13 cellular contexts compared by ENCODE assay signal in genomic region chr2:26652361-26653041, GRCh38. TPM values are rescaled to one million over a fixed set of nuclear protein-coding genes. Genes with fewer than 3 reads are reported as not detected.
DNase-seq lines count a peak whose midpoint lies in the region; ATAC-seq and TF ChIP-seq lines count a peak whose summit lies in the region.
"Had no signal": no experiment of that assay in that cellular context is flagged by ENCODE, and none has a peak within 500 bp of the region (broad histone marks: within the 10 kb centered on the region; RNA-seq: fewer than 3 reads in every experiment).

No MANE protein-coding gene starts in this region.

- DNase-seq in BE2C = peak; percentile 75
- DNase-seq in SK-N-SH = peak; percentile 92
- peak; percentile 14 to 42 for DNase-seq in foreskin fibroblast
- peak; percentile 76 for DNase-seq in sigmoid colon
- no peak for DNase-seq in activated naive CD8-positive, alpha-beta T cell treated with anti-CD3 and anti-CD28 coated beads, Interleukin-2, amount 50 U/mL, for 24 hours
- no peak for DNase-seq in stimulated activated CD4-positive, alpha-beta T cell treated with anti-CD3 and anti-CD28 coated beads, Interleukin-15, amount 100 ng/mL, for 24 hours
- DNase-seq in NCI-H1105 treated with DMSO at 0.1 percent for 48 hours (lab: John Stamatoyannopoulos, UW) = no peak
- DNase-seq: activated T-cell treated with anti-CD3 and anti-CD28 coated beads, Interleukin-2, amount 50 U/mL, for 72 hours; heart left ventricle; NCI-H1436 had no signal

- H3F3A ChIP-seq in SK-N-SH (replicated peaks; ENCODE audit: insufficient read depth) = no peaks in the 10 kb centered on the region

- H3K27me3 ChIP-seq in BE2C = no peaks in the 10 kb centered on the region
- peaks cover 17% of the 10 kb centered on the region; the same call in 1 of the 2 replicates for H3K27me3 ChIP-seq in SK-N-SH (ENCODE audit: insufficient read depth)
- peaks cover 0 to under 1% (median 0%) of the 10 kb centered on the region in 3 donors for H3K27me3 ChIP-seq in sigmoid colon

- no peak for TF ChIP-seq POLR2A in sigmoid colon (IDR thresholded peaks at IDR 0.05)

- CTCF ChIA-PET in SK-N-SH (lab: Yijun Ruan, JAX) = interaction anchor here (2.6 to 3.9 kb wide), 2 partner anchors 46 to 93 kb away, joined by 10 to 13 read pairs; no protein-coding TSS in a partner anchor

- no peak for TF ChIP-seq CTCF in BE2C (IDR thresholded peaks at IDR 0.05; ENCODE audit: low read depth, low read length)
- TF ChIP-seq CTCF in SK-N-SH (IDR thresholded peaks at IDR 0.05) = no peak
- TF ChIP-seq CTCF in foreskin fibroblast (IDR thresholded peaks at IDR 0.05; ENCODE audit: low read depth, low read length) = no peak
- no peak for TF ChIP-seq CTCF in sigmoid colon (IDR thresholded peaks at IDR 0.05)

- H3K27ac ChIP-seq in SK-N-SH (ENCODE audit: low read depth in 2 of 2, low read length in 1 of 2) (peak overlapping the region in 1 of 2 experiments; percentile 82; a peak in 2 of 4 replicates), sigmoid colon (peak overlapping the region; percentile 51 to 68 (median 58))

- H3K27me3 Mint-ChIP-seq in activated naive CD8-positive, alpha-beta T cell treated with anti-CD3 and anti-CD28 coated beads, Interleukin-2, amount 50 U/mL, for 24 hours = peaks cover 12% of the 10 kb centered on the region

- H4K20me1 ChIP-seq in SK-N-SH (ENCODE audit: insufficient read depth) = no peaks in the 10 kb centered on the region

- no peaks in the 10 kb centered on the region for H3K79me2 ChIP-seq in SK-N-SH (ENCODE audit: insufficient read depth)

- H3K4me2 ChIP-seq in SK-N-SH = no peak overlapping the region

- H3K9me3 ChIP-seq in BE2C (peaks cover 4% of the 10 kb centered on the region; the same call in 1 of the 2 replicates), SK-N-SH (no peaks in the 10 kb centered on the region), sigmoid colon (no peaks in the 10 kb centered on the region)
- H3K9me3 ChIP-seq: heart left ventricle had no signal

- H3K36me3 ChIP-seq in BE2C (no peaks in the 10 kb centered on the region), SK-N-SH (replicated peaks in 1 of 2; ENCODE audit: control insufficient read depth in 1 of 2, insufficient read depth in 2 of 2, low read length in 1 of 2) (no peaks in the 10 kb centered on the region), sigmoid colon (no peaks in the 10 kb centered on the region)
- H3K36me3 ChIP-seq: heart left ventricle had no signal

- H3K9ac ChIP-seq in SK-N-SH = no peak overlapping the region

- no peak; a peak in 1 of 4 replicates for TF ChIP-seq EP300 in SK-N-SH (IDR thresholded peaks at IDR 0.05; ENCODE audit: borderline replicate concordance in 1 of 2, low read depth in 1 of 2, low read length in 1 of 2)
- peak in 2 of 4 donors; percentile 3 to 57 for TF ChIP-seq EP300 in sigmoid colon (IDR thresholded peaks at IDR 0.05)

- no peak for TF ChIP-seq RAD21 in SK-N-SH (IDR thresholded peaks at IDR 0.05; ENCODE audit: low read length)

- H3K36me3 Mint-ChIP-seq in activated naive CD8-positive, alpha-beta T cell treated with anti-CD3 and anti-CD28 coated beads, Interleukin-2, amount 50 U/mL, for 24 hours (ENCODE audit: low read depth) = no peaks in the 10 kb centered on the region

- no peak overlapping the region for H3K4me3 Mint-ChIP-seq in activated naive CD8-positive, alpha-beta T cell treated with anti-CD3 and anti-CD28 coated beads, Interleukin-2, amount 50 U/mL, for 24 hours
- H3K4me3 Mint-ChIP-seq: activated T-cell treated with anti-CD3 and anti-CD28 coated beads, Interleukin-2, amount 50 U/mL, for 72 hours; central memory CD8-positive, alpha-beta T cell; memory B cell had no signal

- intact Hi-C loops in sigmoid colon (cut with DNase I) = no loop called here

- H3K4me1 ChIP-seq in BE2C = peaks cover 11% of the 10 kb centered on the region
- peaks cover 0 to 32% of the 10 kb centered on the region in 2 experiments; a peak in 2 of 4 replicates for H3K4me1 ChIP-seq in SK-N-SH (ENCODE audit: control insufficient read depth in 1 of 2, insufficient read depth in 2 of 2, low read depth in 1 of 2, low read length in 1 of 2)
- peaks cover 0 to 8% (median 3%) of the 10 kb centered on the region in 4 donors for H3K4me1 ChIP-seq in sigmoid colon
- H3K4me1 ChIP-seq: heart left ventricle had no signal

- no peaks in the 10 kb centered on the region for H3K4me1 Mint-ChIP-seq in activated naive CD8-positive, alpha-beta T cell treated with anti-CD3 and anti-CD28 coated beads, Interleukin-2, amount 50 U/mL, for 24 hours
- H3K4me1 Mint-ChIP-seq: central memory CD8-positive, alpha-beta T cell; memory B cell had no signal

- no peak overlapping the region for H3K4me3 ChIP-seq in BE2C (ENCODE audit: low read depth, low read length)
- no peak overlapping the region for H3K4me3 ChIP-seq in SK-N-SH (ENCODE audit: low read depth in 2 of 2, low read length in 1 of 2)
- H3K4me3 ChIP-seq in foreskin fibroblast (ENCODE audit: low read depth in 1 of 2, low read length in 2 of 2) = no peak overlapping the region
- H3K4me3 ChIP-seq in sigmoid colon = no peak overlapping the region
- H3K4me3 ChIP-seq: heart left ventricle had no signal

- POLR2A ChIA-PET in SK-N-SH (lab: Yijun Ruan, JAX) = no interaction called here

- no peaks in the 10 kb centered on the region for H3K9me2 ChIP-seq in SK-N-SH

- no peak for ATAC-seq in activated naive CD8-positive, alpha-beta T cell treated with anti-CD3 and anti-CD28 coated beads, Interleukin-2, amount 50 U/mL, for 24 hours
- no peak for ATAC-seq in HG02840 (IDR thresholded peaks at IDR 0.05; ENCODE audit: low FRiP score, unreplicated experiment)
- ATAC-seq: activated T-cell treated with anti-CD3 and anti-CD28 coated beads, Interleukin-2, amount 50 U/mL, for 72 hours; heart left ventricle had no signal

- no peaks in the 10 kb centered on the region for H3K9me3 Mint-ChIP-seq in activated naive CD8-positive, alpha-beta T cell treated with anti-CD3 and anti-CD28 coated beads, Interleukin-2, amount 50 U/mL, for 24 hours
- H3K9me3 Mint-ChIP-seq: activated T-cell treated with anti-CD3 and anti-CD28 coated beads, Interleukin-2, amount 50 U/mL, for 72 hours; central memory CD8-positive, alpha-beta T cell had no signal

- no peak overlapping the region for H3K27ac Mint-ChIP-seq in activated naive CD8-positive, alpha-beta T cell treated with anti-CD3 and anti-CD28 coated beads, Interleukin-2, amount 50 U/mL, for 24 hours
- H3K27ac Mint-ChIP-seq: activated T-cell treated with anti-CD3 and anti-CD28 coated beads, Interleukin-2, amount 50 U/mL, for 72 hours; memory B cell had no signal

- no peak overlapping the region for H2AFZ ChIP-seq in SK-N-SH (ENCODE audit: low read depth)

- 56% methylated on average over 10 of the region's 12 CpGs for WGBS in SK-N-SH (ENCODE audit: low lambda C conversion rate)
- WGBS in sigmoid colon, 2 donors = 69 to 74% methylated on average over 12 of the region's 12 CpGs

TF ChIP-seq in SK-N-SH, 30 proteins besides CTCF, POLR2A, EP300 and RAD21:
- peak; percentile 42 for TF ChIP-seq CHD2 (IDR thresholded peaks at IDR 0.05; ENCODE audit: low read length, partially characterized antibody)
- TF ChIP-seq EZH2phosphoT487 (IDR thresholded peaks at IDR 0.05; ENCODE audit: borderline replicate concordance, low read depth) = no peak
- peak; percentile 14; the same call in 1 of the 2 replicates for TF ChIP-seq RCOR1 (IDR thresholded peaks at IDR 0.05; ENCODE audit: low read length)
- TF ChIP-seq TCF12 (IDR thresholded peaks at IDR 0.05) = peak; percentile 32; the same call in 1 of the 2 replicates

RNA-seq across cellular contexts. Expression of gene CIB4, which starts 11.3 kb away (rescaled TPM):
- not detected for polyA plus RNA-seq in BE2C (2012; ENCODE audit: insufficient read depth, insufficient read length, low read depth)
- polyA plus RNA-seq in SK-N-SH (2012; rRNA removed) = not detected in 2 replicates
- polyA plus RNA-seq in SK-N-SH (2012; cell fraction: cytosol; rRNA removed) = not detected in 2 replicates
- not detected in 2 replicates for polyA plus RNA-seq in SK-N-SH (2012; cell fraction: nucleus; rRNA removed)
- total RNA-seq in sigmoid colon = not detected
- not detected for polyA plus RNA-seq in sigmoid colon
- total RNA-seq: activated T-cell treated with anti-CD3 and anti-CD28 coated beads, Interleukin-2, amount 50 U/mL, for 72 hours; heart left ventricle had no signal
- polyA plus RNA-seq: heart left ventricle had no signal

RNA-seq across cellular contexts. Expression of gene KCNK3, which starts 40.0 kb away (rescaled TPM):
- 58.2 TPM for polyA plus RNA-seq in BE2C (2012; ENCODE audit: insufficient read depth, insufficient read length, low read depth)
- polyA plus RNA-seq in SK-N-SH (2012; rRNA removed) (0.16 and 0.31 TPM in 2 replicates), sigmoid colon (1 to 10 TPM in 1 of 3 donors, under 1 TPM in 2; under 0.01 to 2.3 (median 0.23) TPM)
- 0.06 and 0.24 TPM in 2 replicates for polyA plus RNA-seq in SK-N-SH (2012; cell fraction: cytosol; rRNA removed)
- polyA plus RNA-seq in SK-N-SH (2012; cell fraction: nucleus; rRNA removed) = 0.04 and 0.27 TPM in 2 replicates
- 10 to 100 TPM in 1 of 4 donors, 1 to 10 TPM in 3; 2.9 to 12.2 (median 6.1) TPM for total RNA-seq in sigmoid colon
- total RNA-seq: activated T-cell treated with anti-CD3 and anti-CD28 coated beads, Interleukin-2, amount 50 U/mL, for 72 hours had no signal

Comparison
In these comparisons a context has a peak if more than half of its experiments do, and no peak if none do; other contexts are left out.
1. DNase-seq: peak in BE2C (single experiment), SK-N-SH (single experiment), foreskin fibroblast (2 of 2) and sigmoid colon (single experiment); none in activated naive CD8-positive, alpha-beta T cell treated with anti-CD3 and anti-CD28 coated beads, Interleukin-2, amount 50 U/mL, for 24 hours (single experiment), stimulated activated CD4-positive, alpha-beta T cell treated with anti-CD3 and anti-CD28 coated beads, Interleukin-15, amount 100 ng/mL, for 24 hours (single experiment) and NCI-H1105 treated with DMSO at 0.1 percent for 48 hours (single experiment).